ENCODE assay signal across 16 cellular contexts in the genomic region with DNA sequence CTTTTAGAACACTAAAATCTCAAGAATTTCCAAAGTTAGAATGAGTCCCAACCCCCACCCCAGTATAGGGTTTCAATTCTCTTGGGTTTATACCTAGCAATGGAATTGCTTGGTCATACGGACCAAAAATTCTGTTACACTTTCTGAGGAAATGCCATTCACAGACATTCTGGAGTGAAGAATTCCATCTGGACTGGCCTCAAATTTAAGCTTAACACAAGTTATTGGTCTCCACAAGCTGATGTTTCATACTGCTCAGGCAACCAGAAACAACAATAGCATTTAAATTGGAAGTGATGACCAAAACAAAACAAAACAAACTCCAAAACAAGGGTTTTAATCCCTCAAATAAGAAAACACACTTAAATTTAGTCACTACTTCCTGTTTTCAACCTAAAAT. TPM values are rescaled to one million over a fixed set of nuclear protein-coding genes. Genes with fewer than 3 reads are reported as not detected.
DNase-seq lines count a peak whose midpoint lies in the region; ATAC-seq and TF ChIP-seq lines count a peak whose summit lies in the region.
"Had no signal": no experiment of that assay in that cellular context is flagged by ENCODE, and none has a peak within 500 bp of the region (broad histone marks: within the 10 kb centered on the region; RNA-seq: fewer than 3 reads in every experiment).

No MANE protein-coding gene starts in this region.

- H3K4me3 Mint-ChIP-seq in activated CD4-positive, alpha-beta T cell treated with anti-CD3 and anti-CD28 coated beads, Interleukin-2, amount 10 ng/mL, durations not matched to agents 7 days and 5 days, result no peak overlapping the region

- H2AK5ac ChIP-seq in IMR-90 (ENCODE audit: low read depth, low read length), result no peak overlapping the region

- H3K4ac ChIP-seq in IMR-90 (ENCODE audit: low read depth, low read length), result no peak overlapping the region

- H3K18ac ChIP-seq in IMR-90 (ENCODE audit: low read depth, low read length), result no peak overlapping the region

- H2AK9ac ChIP-seq in IMR-90 (replicated peaks; ENCODE audit: low read depth, low read length, poor library complexity), result no peak overlapping the region

- no peaks in the 10 kb centered on the region for H3K9me3 Mint-ChIP-seq in activated CD4-positive, alpha-beta T cell treated with anti-CD3 and anti-CD28 coated beads, Interleukin-2, amount 10 ng/mL, durations not matched to agents 7 days and 5 days

- in situ Hi-C loops in IMR-90 (cut with MboI; ENCODE audit: low sequenced_read_pairs), result no loop called here

- H3K27me3 Mint-ChIP-seq in activated CD4-positive, alpha-beta T cell treated with anti-CD3 and anti-CD28 coated beads, Interleukin-2, amount 10 ng/mL, durations not matched to agents 7 days and 5 days, result peaks cover 2% of the 10 kb centered on the region

- POLR2A ChIA-PET in IMR-90 (lab: Charles Lee; ENCODE audit: unreplicated experiment), result no interaction called here
- POLR2A ChIA-PET in activated CD4-positive, alpha-beta T cell treated with anti-CD3 and anti-CD28 coated beads, Interleukin-2, amount 10 ng/mL, durations not matched to agents 7 days and 5 days (lab: Charles Lee), result no interaction called here

- no peak overlapping the region for H2BK120ac ChIP-seq in IMR-90 (ENCODE audit: low read depth, low read length)

- no peaks in the 10 kb centered on the region for H3K36me3 ChIP-seq in IMR-90 (ENCODE audit: control insufficient read depth, insufficient read depth, low read length)
- no peaks in the 10 kb centered on the region for H3K36me3 ChIP-seq in thoracic aorta

- TF ChIP-seq CTCF in IMR-90 (conservative IDR thresholded peaks at IDR 0.05; ENCODE audit: low read depth, low read length) (no peak), fibroblast of the aortic adventitia (IDR thresholded peaks at IDR 0.05; ENCODE audit: insufficient read depth, low read length) (no peak), thoracic aorta (IDR thresholded peaks at IDR 0.05) (no peak)

- H3K4me3 ChIP-seq in IMR-90 (ENCODE audit: insufficient read depth, low read depth, low read length), result no peak overlapping the region
- H3K4me3 ChIP-seq in fibroblast of the aortic adventitia (ENCODE audit: low read depth, low read length), result no peak overlapping the region
- H3K4me3 ChIP-seq in thoracic aorta, result peak overlapping the region; percentile 35
- H3K4me3 ChIP-seq: GM12878, K562 had no signal

- no peak overlapping the region for H3K9ac ChIP-seq in IMR-90 (ENCODE audit: low read depth, low read length)

- CTCF ChIA-PET in IMR-90 (lab: Yijun Ruan, JAX), result no interaction called here
- CTCF ChIA-PET in activated CD4-positive, alpha-beta T cell treated with anti-CD3 and anti-CD28 coated beads, Interleukin-2, amount 10 ng/mL, durations not matched to agents 7 days and 5 days (lab: Charles Lee), result no interaction called here

- H3K27me3 ChIP-seq in IMR-90 (ENCODE audit: control insufficient read depth, insufficient read depth, low read length) (peaks cover 2% of the 10 kb centered on the region; the same call in 1 of the 2 replicates), thoracic aorta (replicated peaks; ENCODE audit: insufficient read depth) (no peaks in the 10 kb centered on the region)

- H3K4me1 ChIP-seq in IMR-90 (ENCODE audit: control insufficient read depth, insufficient read depth, low read length), result no peaks in the 10 kb centered on the region
- H3K4me1 ChIP-seq in thoracic aorta (ENCODE audit: control insufficient read depth in 1 of 2, low read depth in 2 of 2), result peaks cover 10 to 41% of the 10 kb centered on the region in 2 donors

- no peaks in the 10 kb centered on the region for H3K79me1 ChIP-seq in IMR-90 (ENCODE audit: low read depth in 1 of 2, low read length in 2 of 2)

- no peak overlapping the region for H2AFZ ChIP-seq in IMR-90 (replicated peaks; ENCODE audit: low read length, poor library complexity)

- intact Hi-C loops in IMR-90 (cut with micrococcal nuclease), result no loop called here

- H3K9me3 ChIP-seq in IMR-90 (ENCODE audit: control insufficient read depth, insufficient read depth, low read length), result no peaks in the 10 kb centered on the region
- no peaks in the 10 kb centered on the region for H3K9me3 ChIP-seq in thoracic aorta

- BruUV-seq in IMR-90 (replicated peaks; lab: Mats Ljungman, UMichigan), result no TSS peak

- no peak overlapping the region for H3K56ac ChIP-seq in IMR-90 (ENCODE audit: extremely low read depth, insufficient read depth, low read length)

- no peak overlapping the region for H4K8ac ChIP-seq in IMR-90 (ENCODE audit: low read depth in 2 of 2, low read length in 2 of 2)

- H4K5ac ChIP-seq in IMR-90 (ENCODE audit: low read depth, low read length), result no peak overlapping the region

- H3K14ac ChIP-seq in IMR-90 (replicated peaks; ENCODE audit: low read depth, low read length), result no peak overlapping the region

- no peak overlapping the region for H2BK20ac ChIP-seq in IMR-90 (ENCODE audit: low read depth, low read length)

- no peak overlapping the region for H3K23ac ChIP-seq in IMR-90 (ENCODE audit: low read depth, low read length)

- no peak overlapping the region for H3K27ac Mint-ChIP-seq in activated CD4-positive, alpha-beta T cell treated with anti-CD3 and anti-CD28 coated beads, Interleukin-2, amount 10 ng/mL, durations not matched to agents 7 days and 5 days

- H2BK15ac ChIP-seq in IMR-90 (ENCODE audit: low read depth, low read length), result no peak overlapping the region

- no peaks in the 10 kb centered on the region for H4K20me1 ChIP-seq in IMR-90 (ENCODE audit: insufficient read depth, low read length)

- no peak overlapping the region for H2BK5ac ChIP-seq in IMR-90 (ENCODE audit: low read depth, low read length, poor library complexity, severe bottlenecking)

- H3K4me2 ChIP-seq in IMR-90 (ENCODE audit: low read depth, low read length), result no peak overlapping the region

- TF ChIP-seq POLR2A in IMR-90 (IDR thresholded peaks at IDR 0.05; ENCODE audit: low read depth, low read length), result no peak

- DNase-seq in IMR-90, result peak; percentile 1
- DNase-seq in astrocyte of the hippocampus (ENCODE audit: low read depth, low spot score), result peak; percentile 28
- DNase-seq in fibroblast of the aortic adventitia (ENCODE audit: low read depth), result peak; percentile 33
- no peak for DNase-seq in thoracic aorta (ENCODE audit: low spot score)
- no peak for DNase-seq in activated CD4-positive, alpha-beta T cell treated with anti-CD3 and anti-CD28 coated beads for 48 hours
- no peak for DNase-seq in SKM-1 (lab: John Stamatoyannopoulos, UW; ENCODE audit: unreplicated experiment)
- no peak for DNase-seq in activated CD4-positive, alpha-beta T cell treated with anti-CD3 and anti-CD28 coated beads, Interleukin-2, amount 10 ng/mL, durations not matched to agents 7 days and 5 days
- DNase-seq in NCI-H146 (lab: John Stamatoyannopoulos, UW), result no peak
- DNase-seq: NCI-H1105, NCI-H187, NCI-H2171, SHP77 treated with DMSO at 0.1 percent for 48 hours had no signal

- TF ChIP-seq RAD21 in IMR-90 (IDR thresholded peaks at IDR 0.05; ENCODE audit: low read length), result no peak

- no peaks in the 10 kb centered on the region for H3K9me1 ChIP-seq in IMR-90 (ENCODE audit: insufficient read depth, low read length)

- no peaks in the 10 kb centered on the region for H3K4me1 Mint-ChIP-seq in activated CD4-positive, alpha-beta T cell treated with anti-CD3 and anti-CD28 coated beads, Interleukin-2, amount 10 ng/mL, durations not matched to agents 7 days and 5 days

- H4K91ac ChIP-seq in IMR-90 (ENCODE audit: insufficient read depth, low read depth, low read length), result no peak overlapping the region

- dilution Hi-C loops in IMR-90 (cut with HindIII; ENCODE audit: low sequenced_read_pairs, unreplicated experiment), result no loop called here

- H3K27ac ChIP-seq in IMR-90 (ENCODE audit: insufficient read depth, low read length) (no peak overlapping the region), thoracic aorta (peak overlapping the region; percentile 51 to 74)
- H3K27ac ChIP-seq: C4-2B had no signal

- no CpG with 5 or more reads among the region's 1 CpG for WGBS in IMR-90 (ENCODE audit: extremely low coverage in 2 of 2, insufficient read length in 1 of 2), 2 experiments

- no peak for ATAC-seq in IMR-90 (ENCODE audit: low read depth)
- no peak for ATAC-seq in thoracic aorta (ENCODE audit: insufficient number of reproducible peaks, low FRiP score, low read depth)
- ATAC-seq: GM12878, K562 had no signal

- no peaks in the 10 kb centered on the region for H3K36me3 Mint-ChIP-seq in activated CD4-positive, alpha-beta T cell treated with anti-CD3 and anti-CD28 coated beads, Interleukin-2, amount 10 ng/mL, durations not matched to agents 7 days and 5 days (ENCODE audit: low read depth)

TF ChIP-seq in IMR-90, 13 proteins besides CTCF, POLR2A, EP300 and RAD21:
- TF ChIP-seq, protein P1, sequence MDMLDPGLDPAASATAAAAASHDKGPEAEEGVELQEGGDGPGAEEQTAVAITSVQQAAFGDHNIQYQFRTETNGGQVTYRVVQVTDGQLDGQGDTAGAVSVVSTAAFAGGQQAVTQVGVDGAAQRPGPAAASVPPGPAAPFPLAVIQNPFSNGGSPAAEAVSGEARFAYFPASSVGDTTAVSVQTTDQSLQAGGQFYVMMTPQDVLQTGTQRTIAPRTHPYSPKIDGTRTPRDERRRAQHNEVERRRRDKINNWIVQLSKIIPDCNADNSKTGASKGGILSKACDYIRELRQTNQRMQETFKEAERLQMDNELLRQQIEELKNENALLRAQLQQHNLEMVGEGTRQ (IDR thresholded peaks at IDR 0.05; ENCODE audit: low read depth, low read length), result no peak
- TF ChIP-seq NFE2L2 (IDR thresholded peaks at IDR 0.05; ENCODE audit: low read depth, low read length), result no peak
- no peak for TF ChIP-seq CEBPB (IDR thresholded peaks at IDR 0.05; ENCODE audit: low read depth, low read length)
- no peak for TF ChIP-seq FOS (IDR thresholded peaks at IDR 0.05; ENCODE audit: low read depth, low read length)

RNA-seq across cellular contexts. Expression of a gene that starts 51.1 kb away (rescaled TPM):
- 0.54 and 0.56 TPM in 2 replicates for total RNA-seq in IMR-90 (2012; rRNA removed)
- polyA plus RNA-seq in IMR-90 (2012; rRNA removed), result 1.1 and 1.6 TPM in 2 replicates
- polyA plus RNA-seq in IMR-90 (2012; cell fraction: cytosol; rRNA removed), result 0.45 and 0.89 TPM in 2 replicates
- polyA plus RNA-seq in IMR-90 (2012; cell fraction: nucleus; rRNA removed; ENCODE audit: low replicate concordance), result 0.35 and 0.48 TPM in 2 replicates
- 0.54 and 2.8 TPM in 2 replicates for total RNA-seq in fibroblast of the aortic adventitia (ENCODE audit: low replicate concordance)
- total RNA-seq in thoracic aorta, result 10 to 100 TPM; 21.3 to 28.4 TPM
- not detected for total RNA-seq in activated CD4-positive, alpha-beta T cell treated with anti-CD3 and anti-CD28 coated beads, Interleukin-2, amount 10 ng/mL, durations not matched to agents 7 days and 5 days
- total RNA-seq: NCI-H460 had no signal
- polyA plus RNA-seq: K562 had no signal

Comparison
In these comparisons a context has a peak if more than half of its experiments do, and no peak if none do; other contexts are left out.
1. DNase-seq: peak in IMR-90 (single experiment), astrocyte of the hippocampus (single experiment) and fibroblast of the aortic adventitia (single experiment); none in thoracic aorta (single experiment), activated CD4-positive, alpha-beta T cell treated with anti-CD3 and anti-CD28 coated beads for 48 hours (single experiment), SKM-1 (single experiment), activated CD4-positive, alpha-beta T cell treated with anti-CD3 and anti-CD28 coated beads, Interleukin-2, amount 10 ng/mL, durations not matched to agents 7 days and 5 days (single experiment) and NCI-H146 (single experiment).